In the genomic region with DNA sequence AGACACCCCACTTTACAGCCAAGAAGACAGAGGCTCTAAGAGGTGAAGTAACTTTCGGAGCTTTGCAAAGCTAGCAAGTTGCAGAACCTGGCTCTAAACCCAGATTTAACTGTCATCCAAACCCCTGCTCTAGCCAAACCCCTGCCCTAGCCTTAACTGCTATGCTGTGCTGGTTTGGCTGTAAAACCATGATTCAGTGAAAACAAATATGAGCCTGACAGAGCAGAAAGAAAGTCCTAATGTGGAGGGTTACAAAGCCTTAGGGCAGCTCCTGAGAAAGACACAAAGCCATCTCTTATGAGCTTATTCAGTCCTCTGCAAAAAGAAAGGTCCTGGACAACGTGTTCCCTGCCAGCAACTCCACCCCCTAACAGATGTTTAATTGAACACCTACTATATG, we compare ENCODE assay signal across 10 cellular contexts.
"Had no signal": no experiment of that assay in that cellular context is flagged by ENCODE, and none has a peak within 500 bp of the region (broad histone marks: within the 10 kb centered on the region; RNA-seq: fewer than 3 reads in every experiment).

No MANE protein-coding gene starts in this region.

- DNase-seq: activated CD4-positive, alpha-beta T cell treated with anti-CD3 and anti-CD28 coated beads, Interleukin-2, amount 50 U/mL, for 48 hours; activated CD8-positive, alpha-beta memory T cell treated with anti-CD3 and anti-CD28 coated beads, Interleukin-2, amount 10 ng/mL, durations not matched to agents 7 days and 5 days; activated effector memory CD4-positive, alpha-beta T cell treated with anti-CD3 and anti-CD28 coated beads, Interleukin-2, amount 50 U/mL, for 16 hours; activated T-cell treated with anti-CD3 and anti-CD28 coated beads, Interleukin-2, amount 50 U/mL, for 24 hours; gastrocnemius medialis; heart right ventricle; left ventricle myocardium superior; stimulated activated CD4-positive, alpha-beta T cell treated with anti-CD3 and anti-CD28 coated beads, Interleukin-15, amount 100 ng/mL, for 24 hours had no signal

- H3K4me3 ChIP-seq: gastrocnemius medialis, heart right ventricle, neural progenitor cell, ovary had no signal

- H3K36me3 ChIP-seq: gastrocnemius medialis, heart right ventricle, neural progenitor cell, ovary had no signal

- H3K27ac ChIP-seq: gastrocnemius medialis, heart right ventricle, neural progenitor cell had no signal

- H3K4me2 ChIP-seq: neural progenitor cell had no signal

- H3K9ac ChIP-seq: neural progenitor cell had no signal

- H3K9me3 ChIP-seq: gastrocnemius medialis, heart right ventricle, ovary had no signal

- H3K4me1 ChIP-seq: gastrocnemius medialis, neural progenitor cell had no signal

- H3K27me3 ChIP-seq: gastrocnemius medialis, heart right ventricle, neural progenitor cell, ovary had no signal

- H2AFZ ChIP-seq: neural progenitor cell had no signal
